ENCODE assay signal across 3 cellular contexts in the genomic region with DNA sequence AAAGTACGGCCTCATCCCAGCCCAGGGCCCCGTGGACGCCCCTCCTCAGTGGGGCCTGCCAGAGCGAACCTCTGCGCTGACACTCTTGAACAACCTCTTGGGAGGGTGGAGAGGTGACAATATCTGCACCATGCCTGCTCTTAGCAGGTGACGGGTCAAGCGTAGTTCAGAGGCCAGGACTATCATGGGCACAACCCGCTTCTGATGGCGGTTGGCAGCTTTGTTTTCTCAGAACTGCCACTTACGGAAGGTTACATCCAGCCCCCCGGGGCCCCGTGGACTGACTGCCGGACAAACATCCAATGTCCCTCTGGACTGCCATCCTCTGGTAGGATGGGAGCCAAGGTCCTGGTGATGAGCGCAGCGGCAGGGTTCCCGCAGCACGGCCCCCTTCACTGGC.
"Had no signal": no experiment of that assay in that cellular context is flagged by ENCODE, and none has a peak within 500 bp of the region (broad histone marks: within the 10 kb centered on the region; RNA-seq: fewer than 3 reads in every experiment).

No MANE protein-coding gene starts in this region.

- DNase-seq: GDM1, GF-D8 had no signal

- ATAC-seq: GM12878 had no signal

- H3K4me3 ChIP-seq: GM12878 had no signal
